In the genomic region with DNA sequence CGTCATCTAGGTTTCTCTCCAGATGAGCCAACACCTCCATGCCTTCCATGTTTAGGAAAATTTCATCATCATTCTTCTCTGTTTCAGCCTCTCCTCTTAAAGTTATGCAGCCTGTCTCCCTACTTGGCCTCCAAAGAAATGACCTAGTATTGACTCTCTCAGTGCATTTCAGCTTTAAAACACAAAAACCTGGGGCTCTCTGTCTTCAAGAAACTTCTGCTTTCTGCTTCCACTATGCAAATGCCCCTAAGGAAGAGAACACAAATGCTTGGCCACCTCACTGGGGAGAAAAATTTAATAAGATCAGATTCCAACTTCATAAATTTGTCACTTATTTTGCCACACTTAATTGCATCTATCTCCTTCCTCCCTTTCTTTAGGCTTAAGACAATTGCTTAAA, we compare ENCODE assay signal across 23 cellular contexts.
"Had no signal": no experiment of that assay in that cellular context is flagged by ENCODE, and none has a peak within 500 bp of the region (broad histone marks: within the 10 kb centered on the region; RNA-seq: fewer than 3 reads in every experiment).

No MANE protein-coding gene starts in this region.

- H3K27ac ChIP-seq: left ventricle myocardium inferior, ovary, right atrium auricular region, right lobe of liver, stomach, testis, thyroid gland, transverse colon, upper lobe of left lung, vagina had no signal

- ATAC-seq: mucosa of descending colon; naive thymus-derived CD4-positive, alpha-beta T cell; natural killer cell treated with Interleukin-12 subunit alpha and Interleukin-12 subunit beta and Interleukin-15 and Interleukin-18, amount 100 ng/mL, for 72 hours; right lobe of liver; stimulated activated memory B cell treated with anti-CD40 and anti-IgM and Interleukin-4, amounts not matched to agents 10 μg/mL and 1 μg/mL and 100 μg/mL, for 72 hours; stimulated activated naive CD8-positive, alpha-beta T cell treated with anti-CD3 and anti-CD28 coated beads, Interleukin-15, Interleukin-2, amounts not matched to agents 100 U/mL and 50 U/mL, for 24 hours had no signal

- H3K27me3 ChIP-seq: ovary, right atrium auricular region, right lobe of liver, stomach, testis, thyroid gland, transverse colon, upper lobe of left lung, vagina had no signal

- H3K36me3 ChIP-seq: left ventricle myocardium inferior, ovary, right atrium auricular region, right lobe of liver, stomach, thyroid gland, transverse colon, upper lobe of left lung, vagina had no signal

- H3K9me3 ChIP-seq: left ventricle myocardium inferior, mucosa of descending colon, ovary, right atrium auricular region, right lobe of liver, stomach, testis, thyroid gland, transverse colon, upper lobe of left lung, vagina had no signal

- H3K4me3 ChIP-seq: left ventricle myocardium inferior, lung, mucosa of descending colon, ovary, right atrium auricular region, right lobe of liver, smooth muscle cell, stomach, testis, thyroid gland, transverse colon, upper lobe of left lung, vagina had no signal

- DNase-seq: islet precursor cell; left ventricle myocardium inferior; midbrain; mucosa of descending colon; naive thymus-derived CD4-positive, alpha-beta T cell; ovary; right lobe of liver; stimulated activated CD4-positive, alpha-beta T cell treated with anti-CD3 and anti-CD28 coated beads, Interleukin-1b, Interleukin-23, amount 100 ng/mL, for 48 hours; stimulated activated CD4-positive, alpha-beta T cell treated with anti-CD3 and anti-CD28 coated beads, Interleukin-2, amount 100 ng/mL, for 48 hours; stimulated activated CD4-positive, alpha-beta T cell treated with anti-CD3 and anti-CD28 coated beads, Interleukin-4, amount 100 ng/mL, for 4 hours; stimulated activated CD8-positive, alpha-beta memory T cell treated with anti-CD3 and anti-CD28 coated beads, Interleukin-4, amount 100 ng/mL, for 48 hours; stimulated activated naive CD8-positive, alpha-beta T cell treated with anti-CD3 and anti-CD28 coated beads, Interleukin-15, Interleukin-2, amounts not matched to agents 100 U/mL and 50 U/mL, for 24 hours; stomach; testis; thyroid gland; transverse colon; upper lobe of left lung had no signal

- H3K4me1 ChIP-seq: left ventricle myocardium inferior, right atrium auricular region, right lobe of liver, testis, thyroid gland, upper lobe of left lung, vagina had no signal

- H3K4me2 ChIP-seq: smooth muscle cell had no signal
